8 cellular contexts compared by ENCODE assay signal in genomic region chr7:35800718-35801391, GRCh38. TPM values are rescaled to one million over a fixed set of nuclear protein-coding genes. Genes with fewer than 3 reads are reported as not detected.
DNase-seq lines count a peak whose midpoint lies in the region; ATAC-seq, FAIRE-seq and TF ChIP-seq lines count a peak whose summit lies in the region.

SEPTIN7 (plus strand) TSS chr7:35801057; CDS start chr7:35801210, 153 bp downstream.

- H3K36me3 ChIP-seq in astrocyte (ENCODE audit: insufficient read depth, low read length) (no peaks in the 10 kb centered on the region), vagina (no peaks in the 10 kb centered on the region)

- H3K4me2 ChIP-seq in astrocyte (ENCODE audit: low read length), result peak within 1 kb of the TSS; percentile 92

- peaks cover 18% of the 10 kb centered on the region for H3K4me1 ChIP-seq in astrocyte (ENCODE audit: insufficient read depth, low read length)
- peaks cover 6% of the 10 kb centered on the region for H3K4me1 ChIP-seq in right cardiac atrium (ENCODE audit: control insufficient read depth, insufficient read depth, low read length)
- H3K4me1 ChIP-seq in vagina, result peaks cover 47% of the 10 kb centered on the region

- peaks cover 42% of the 10 kb centered on the region for H4K20me1 ChIP-seq in astrocyte (ENCODE audit: insufficient read depth, low read length)

- ATAC-seq in GM18505 (IDR thresholded peaks at IDR 0.05; ENCODE audit: unreplicated experiment), result peak; percentile 83
- peak; percentile 74 for ATAC-seq in HG02973 (IDR thresholded peaks at IDR 0.05; ENCODE audit: unreplicated experiment)
- ATAC-seq in right cardiac atrium, result peak; percentile 99

- TF ChIP-seq CTCF in astrocyte (IDR thresholded peaks at IDR 0.05; ENCODE audit: insufficient read depth, low read depth, low read length) (no peak), vagina (IDR thresholded peaks at IDR 0.05) (no peak)

- peak; percentile 99 for DNase-seq in NCI-H2029 (lab: John Stamatoyannopoulos, UW)
- peak; percentile 99 for DNase-seq in T-helper 22 cell (ENCODE audit: low read depth)
- peak; percentile 95 for DNase-seq in astrocyte (ENCODE audit: low read depth)
- DNase-seq in right cardiac atrium, result peak; percentile 100
- peak; percentile 100 for DNase-seq in putamen (ENCODE audit: low spot score)
- DNase-seq in vagina (ENCODE audit: extremely low spot score in 2 of 2), result peak; percentile 97 to 99

- peak within 1 kb of the TSS; percentile 98 for H2AFZ ChIP-seq in astrocyte (ENCODE audit: low read depth, low read length)

- H3K9me3 Mint-ChIP-seq in astrocyte (ENCODE audit: unreplicated experiment), result no peaks in the 10 kb centered on the region

- TF ChIP-seq POLR2A in GM18505 (IDR thresholded peaks at IDR 0.05; ENCODE audit: borderline replicate concordance, extremely low read depth, insufficient read depth, insufficient read length) (peak; percentile 84), vagina (IDR thresholded peaks at IDR 0.05) (peak in 1 of 2 donors; percentile 84)

- H3K4me3 ChIP-seq in astrocyte (ENCODE audit: insufficient read depth, low read depth, low read length) (peak within 1 kb of the TSS; percentile 90), right cardiac atrium (ENCODE audit: low read length) (peak within 1 kb of the TSS; percentile 84), vagina (peak within 1 kb of the TSS; percentile 71 to 90)

- peaks cover 18% of the 10 kb centered on the region for H3K4me1 Mint-ChIP-seq in astrocyte (ENCODE audit: low read depth, unreplicated experiment)

- intact Hi-C loops in right cardiac atrium (cut with DNase I) (loop anchor here (5.0 to 10.0 kb wide), 6 partner anchors 39 to 104 kb away; no protein-coding TSS in a partner anchor), vagina (cut with DNase I) (loop anchor here (10.0 kb wide), 2 partner anchors 46 to 86 kb away; no protein-coding TSS in a partner anchor)

- H3K27me3 ChIP-seq in astrocyte (ENCODE audit: insufficient read depth, low read length), result no peaks in the 10 kb centered on the region
- no peaks in the 10 kb centered on the region for H3K27me3 ChIP-seq in right cardiac atrium (ENCODE audit: control insufficient read depth, insufficient read depth)
- H3K27me3 ChIP-seq in vagina, result no peaks in the 10 kb centered on the region

- peak; percentile 66 for FAIRE-seq in astrocyte (lab: Jason Lieb, UNC)

- H3K9ac ChIP-seq in astrocyte (ENCODE audit: low read length), result peak within 1 kb of the TSS; percentile 93

- peak within 1 kb of the TSS; percentile 98 for H3K27ac Mint-ChIP-seq in astrocyte (ENCODE audit: unreplicated experiment)

- WGBS in right cardiac atrium, result under 1% methylated on average over 62 of the region's 62 CpGs

- H3K4me3 Mint-ChIP-seq in astrocyte (ENCODE audit: unreplicated experiment), result peak within 1 kb of the TSS; percentile 94

- H3K79me2 ChIP-seq in astrocyte (ENCODE audit: insufficient read depth, low read length), result peaks cover 45% of the 10 kb centered on the region

- no peaks in the 10 kb centered on the region for H3K36me3 Mint-ChIP-seq in astrocyte (ENCODE audit: low read depth, unreplicated experiment)

- H3K27ac ChIP-seq in astrocyte (ENCODE audit: low read depth, low read length), result peak within 1 kb of the TSS; percentile 99
- H3K27ac ChIP-seq in right cardiac atrium (ENCODE audit: low read length), result peak within 1 kb of the TSS; percentile 89
- H3K27ac ChIP-seq in vagina, result peak within 1 kb of the TSS; percentile 99

- H3K9me3 ChIP-seq in astrocyte (ENCODE audit: insufficient read depth, low read depth, low read length), result no peaks in the 10 kb centered on the region
- H3K9me3 ChIP-seq in right cardiac atrium (ENCODE audit: control insufficient read depth, low read length), result no peaks in the 10 kb centered on the region
- no peaks in the 10 kb centered on the region for H3K9me3 ChIP-seq in vagina

- H3K27me3 Mint-ChIP-seq in astrocyte (ENCODE audit: low read depth, unreplicated experiment), result no peaks in the 10 kb centered on the region

RNA-seq across cellular contexts. Expression of gene SEPTIN7, which starts in this region (rescaled TPM):
- total RNA-seq in astrocyte (330 and 339 TPM in 2 replicates), right cardiac atrium (100 to 1,000 TPM; 198 to 225 (median 212) TPM), vagina (151 TPM)
- polyA plus RNA-seq in right cardiac atrium, result 189 TPM

Comparison
In these comparisons a context has a peak if more than half of its experiments do, and no peak if none do; other contexts are left out.
1. Peak in every context shown above with its lines: DNase-seq, ATAC-seq, H3K4me3 ChIP-seq and H3K27ac ChIP-seq.